ENCODE assay signal across 8 cellular contexts in the genomic region with DNA sequence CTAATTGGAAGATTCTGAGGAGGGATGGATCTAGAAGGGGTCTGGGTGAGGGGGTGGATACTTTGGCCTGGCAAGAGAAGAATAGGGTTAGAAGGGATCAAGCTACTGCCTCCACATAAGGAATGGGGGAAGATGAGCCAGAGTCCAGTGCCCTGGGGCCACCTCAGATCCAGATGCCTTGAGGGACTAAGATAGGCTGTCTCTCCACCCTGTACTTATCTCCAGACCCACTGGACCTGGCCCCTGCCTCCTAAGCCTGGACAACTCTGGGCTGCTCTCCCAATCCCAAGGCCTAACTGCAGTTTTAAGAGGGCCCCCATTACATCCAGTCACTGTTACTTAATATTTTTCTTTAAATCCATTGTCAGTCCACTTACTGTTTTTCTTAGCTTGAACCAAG. TPM values are rescaled to one million over a fixed set of nuclear protein-coding genes. Genes with fewer than 3 reads are reported as not detected.
DNase-seq lines count a peak whose midpoint lies in the region.

No MANE protein-coding gene starts in this region.

- peaks cover 4% of the 10 kb centered on the region for H3K36me3 Mint-ChIP-seq in activated CD4-positive, alpha-beta memory T cell treated with anti-CD3 and anti-CD28 coated beads for 36 hours

- H3K27ac Mint-ChIP-seq in activated CD4-positive, alpha-beta memory T cell treated with anti-CD3 and anti-CD28 coated beads for 36 hours: no peak overlapping the region

- H3K27me3 ChIP-seq in H7 (ENCODE audit: control insufficient read depth, insufficient read depth, low read length): no peaks in the 10 kb centered on the region

- H3K4me1 Mint-ChIP-seq in activated CD4-positive, alpha-beta memory T cell treated with anti-CD3 and anti-CD28 coated beads for 36 hours (ENCODE audit: low read depth): peaks cover 23% of the 10 kb centered on the region

- peak overlapping the region in 18 of 21 experiments; percentile 22 to 94 (median 87) for H3K27ac ChIP-seq in skin epidermis

- intact Hi-C loops in activated CD4-positive, alpha-beta memory T cell treated with anti-CD3 and anti-CD28 coated beads for 36 hours (cut with micrococcal nuclease): no loop called here

- H3K4me3 Mint-ChIP-seq in activated CD4-positive, alpha-beta memory T cell treated with anti-CD3 and anti-CD28 coated beads for 36 hours: peak overlapping the region; percentile 95

- H3K9me3 Mint-ChIP-seq in activated CD4-positive, alpha-beta memory T cell treated with anti-CD3 and anti-CD28 coated beads for 36 hours: no peaks in the 10 kb centered on the region

- H3K36me3 ChIP-seq in H7 (replicated peaks; ENCODE audit: control insufficient read depth, insufficient read depth, low read length): no peaks in the 10 kb centered on the region

- H3K4me3 ChIP-seq in H7 (ENCODE audit: insufficient read depth, low read depth, low read length) (peak overlapping the region; percentile 97), skin epidermis (peak overlapping the region; percentile 66 to 91 (median 77))

- H3K27me3 Mint-ChIP-seq in activated CD4-positive, alpha-beta memory T cell treated with anti-CD3 and anti-CD28 coated beads for 36 hours: no peaks in the 10 kb centered on the region

- peak; percentile 50 for DNase-seq in H7
- DNase-seq in activated CD4-positive, alpha-beta memory T cell treated with anti-CD3 and anti-CD28 coated beads for 36 hours: no peak
- peak; percentile 22 for DNase-seq in hepatic stellate cell (ENCODE audit: low spot score)
- no peak for DNase-seq in HT-29 (ENCODE audit: low spot score)
- no peak for DNase-seq in NCI-H2196 treated with DMSO at 0.1 percent for 48 hours (lab: John Stamatoyannopoulos, UW; ENCODE audit: unreplicated experiment)
- DNase-seq in occipital lobe (lab: John Stamatoyannopoulos, UW): no peak
- no peak for DNase-seq in activated CD8-positive, alpha-beta memory T cell treated with anti-CD3 and anti-CD28 coated beads, Interleukin-2, amount 50 U/mL, for 48 hours

- CTCF ChIA-PET in activated CD4-positive, alpha-beta memory T cell treated with anti-CD3 and anti-CD28 coated beads for 36 hours (lab: Charles Lee): interaction anchor here (2.2 kb wide), 1 partner anchor 132 kb away, joined by 5 read pairs; no protein-coding TSS in a partner anchor

- POLR2A ChIA-PET in activated CD4-positive, alpha-beta memory T cell treated with anti-CD3 and anti-CD28 coated beads for 36 hours (lab: Charles Lee): no interaction called here

RNA-seq across cellular contexts. Expression of a gene that starts 2.0 kb away (rescaled TPM):
- total RNA-seq in H7 (2014; rRNA removed; shearing (Covaris generic)): 40.6 and 44.4 TPM in 2 replicates
- 10 to 100 TPM; 28.5 to 32.4 TPM for total RNA-seq in activated CD4-positive, alpha-beta memory T cell treated with anti-CD3 and anti-CD28 coated beads for 36 hours
- 75.1 and 83.9 TPM in 2 replicates for total RNA-seq in HT-29 (2014; rRNA removed; shearing (Covaris generic))
- 30.9 TPM for total RNA-seq in occipital lobe

RNA-seq across cellular contexts. Expression of a gene that starts 17.4 kb away (rescaled TPM):
- total RNA-seq in H7 (2014; rRNA removed; shearing (Covaris generic)): 567 and 667 TPM in 2 replicates
- 100 to 1,000 TPM; 218 to 221 TPM for total RNA-seq in activated CD4-positive, alpha-beta memory T cell treated with anti-CD3 and anti-CD28 coated beads for 36 hours
- total RNA-seq in HT-29 (2014; rRNA removed; shearing (Covaris generic)): 280 and 309 TPM in 2 replicates
- total RNA-seq in occipital lobe: 263 TPM

RNA-seq across cellular contexts. Expression of a gene that starts 22.0 kb away (rescaled TPM):
- 58.4 and 65.6 TPM in 2 replicates for total RNA-seq in H7 (2014; rRNA removed; shearing (Covaris generic))
- 10 to 100 TPM; 49.6 to 51.5 TPM for total RNA-seq in activated CD4-positive, alpha-beta memory T cell treated with anti-CD3 and anti-CD28 coated beads for 36 hours
- total RNA-seq in HT-29 (2014; rRNA removed; shearing (Covaris generic)): 36.2 and 44.8 TPM in 2 replicates
- total RNA-seq in occipital lobe: 45.5 TPM

RNA-seq across cellular contexts. Expression of a gene that starts 28.8 kb away (rescaled TPM):
- total RNA-seq in H7 (2014; rRNA removed; shearing (Covaris generic)): 31.1 and 38.8 TPM in 2 replicates
- total RNA-seq in activated CD4-positive, alpha-beta memory T cell treated with anti-CD3 and anti-CD28 coated beads for 36 hours: 10 to 100 TPM; 41.2 to 48.7 TPM
- total RNA-seq in HT-29 (2014; rRNA removed; shearing (Covaris generic)): 42.3 and 51.3 TPM in 2 replicates
- 41.2 TPM for total RNA-seq in occipital lobe

Comparison
In these comparisons a context has a peak if more than half of its experiments do, and no peak if none do; other contexts are left out.
1. DNase-seq: peak in H7 (single experiment) and hepatic stellate cell (single experiment); none in activated CD4-positive, alpha-beta memory T cell treated with anti-CD3 and anti-CD28 coated beads for 36 hours (single experiment), HT-29 (single experiment), NCI-H2196 treated with DMSO at 0.1 percent for 48 hours (single experiment), occipital lobe (single experiment) and activated CD8-positive, alpha-beta memory T cell treated with anti-CD3 and anti-CD28 coated beads, Interleukin-2, amount 50 U/mL, for 48 hours (single experiment).